In the genomic region with DNA sequence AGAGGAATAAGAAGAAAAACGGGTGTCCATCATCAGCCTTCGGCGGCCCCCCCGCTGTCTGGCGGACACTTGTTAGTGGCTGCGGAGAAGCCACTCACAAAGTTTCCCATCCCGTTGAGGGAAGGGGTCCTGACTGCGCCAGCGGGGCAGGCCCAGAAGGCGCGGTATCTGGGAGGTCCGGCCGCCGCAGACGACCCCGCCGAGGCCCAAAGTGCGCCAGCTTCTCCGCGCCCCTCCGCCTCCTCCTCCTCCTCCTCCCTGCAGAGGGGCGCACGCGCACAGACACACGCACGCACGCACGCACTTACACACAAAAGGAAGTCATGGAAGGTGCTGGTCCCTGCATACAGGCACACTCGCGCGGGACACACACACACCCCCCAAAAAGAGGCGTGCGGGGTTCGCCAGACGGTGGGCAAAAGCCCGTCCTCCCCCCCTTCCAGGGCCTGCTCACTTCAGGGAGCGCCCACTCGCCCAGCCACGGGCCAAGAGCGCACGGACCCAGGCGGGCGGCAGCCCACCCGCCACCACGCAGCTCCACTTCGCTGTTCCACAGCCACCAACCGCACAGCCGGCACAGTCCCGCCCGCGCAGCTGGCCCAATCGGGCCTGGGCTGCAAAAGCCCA, we compare ENCODE assay signal across 1 cellular context.
TF ChIP-seq lines count a peak whose summit lies in the region.

No MANE protein-coding gene starts in this region.

TF ChIP-seq in HepG2, 621 proteins besides CTCF, POLR2A, EP300 and RAD21 (continued from another document and continues in another):
- TF ChIP-seq, protein P1, sequence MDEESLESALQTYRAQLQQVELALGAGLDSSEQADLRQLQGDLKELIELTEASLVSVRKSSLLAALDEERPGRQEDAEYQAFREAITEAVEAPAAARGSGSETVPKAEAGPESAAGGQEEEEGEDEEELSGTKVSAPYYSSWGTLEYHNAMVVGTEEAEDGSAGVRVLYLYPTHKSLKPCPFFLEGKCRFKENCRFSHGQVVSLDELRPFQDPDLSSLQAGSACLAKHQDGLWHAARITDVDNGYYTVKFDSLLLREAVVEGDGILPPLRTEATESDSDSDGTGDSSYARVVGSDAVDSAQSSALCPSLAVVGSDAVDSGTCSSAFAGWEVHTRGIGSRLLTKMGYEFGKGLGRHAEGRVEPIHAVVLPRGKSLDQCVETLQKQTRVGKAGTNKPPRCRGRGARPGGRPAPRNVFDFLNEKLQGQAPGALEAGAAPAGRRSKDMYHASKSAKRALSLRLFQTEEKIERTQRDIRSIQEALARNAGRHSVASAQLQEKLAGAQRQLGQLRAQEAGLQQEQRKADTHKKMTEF (CRISPR knock-in tag; IDR thresholded peaks at IDR 0.05): peak; percentile 64; the same call in 1 of the 2 replicates
- 0 out of 2 replicates have a peak, but pooled peaks have one; percentile 42 for TF ChIP-seq HNRNPL (IDR thresholded peaks at IDR 0.05; ENCODE audit: low read depth, low read length)
- TF ChIP-seq ZNF446 (CRISPR knock-in tag; IDR thresholded peaks at IDR 0.05): 0 out of 2 replicates have a peak, but pooled peaks have one; percentile 47
- no peak for TF ChIP-seq ZNF253 (CRISPR knock-in tag; IDR thresholded peaks at IDR 0.05; ENCODE audit: borderline replicate concordance)
- 0 out of 2 replicates have a peak, but pooled peaks have one; percentile 33 for TF ChIP-seq ZNF230 (CRISPR knock-in tag; IDR thresholded peaks at IDR 0.05)
- peak; percentile 61 for TF ChIP-seq SAP130 (CRISPR knock-in tag; IDR thresholded peaks at IDR 0.05; ENCODE audit: low read depth)
- peak; percentile 76 for TF ChIP-seq POLR2G (IDR thresholded peaks at IDR 0.05; ENCODE audit: low read depth, low read length)
- 0 out of 2 replicates have a peak, but pooled peaks have one; percentile 21 for TF ChIP-seq ZNF225 (CRISPR knock-in tag; IDR thresholded peaks at IDR 0.05)
- TF ChIP-seq DNMT1 (CRISPR knock-in tag; IDR thresholded peaks at IDR 0.05): 0 out of 2 replicates have a peak, but pooled peaks have one; percentile 25
- peak; percentile 52; the same call in 1 of the 2 replicates for TF ChIP-seq TARDBP (CRISPR knock-in tag; IDR thresholded peaks at IDR 0.05)
- TF ChIP-seq ZMAT3 (CRISPR knock-in tag; conservative IDR thresholded peaks at IDR 0.05): peak; percentile 41; the same call in 1 of the 2 replicates
- no peak for TF ChIP-seq NCOR1 (IDR thresholded peaks at IDR 0.05; ENCODE audit: borderline replicate concordance, low read length)
- TF ChIP-seq, protein P2, sequence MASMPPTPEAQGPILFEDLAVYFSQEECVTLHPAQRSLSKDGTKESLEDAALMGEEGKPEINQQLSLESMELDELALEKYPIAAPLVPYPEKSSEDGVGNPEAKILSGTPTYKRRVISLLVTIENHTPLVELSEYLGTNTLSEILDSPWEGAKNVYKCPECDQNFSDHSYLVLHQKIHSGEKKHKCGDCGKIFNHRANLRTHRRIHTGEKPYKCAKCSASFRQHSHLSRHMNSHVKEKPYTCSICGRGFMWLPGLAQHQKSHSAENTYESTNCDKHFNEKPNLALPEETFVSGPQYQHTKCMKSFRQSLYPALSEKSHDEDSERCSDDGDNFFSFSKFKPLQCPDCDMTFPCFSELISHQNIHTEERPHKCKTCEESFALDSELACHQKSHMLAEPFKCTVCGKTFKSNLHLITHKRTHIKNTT (CRISPR knock-in tag; IDR thresholded peaks at IDR 0.05): no peak
- TF ChIP-seq, protein P3, sequence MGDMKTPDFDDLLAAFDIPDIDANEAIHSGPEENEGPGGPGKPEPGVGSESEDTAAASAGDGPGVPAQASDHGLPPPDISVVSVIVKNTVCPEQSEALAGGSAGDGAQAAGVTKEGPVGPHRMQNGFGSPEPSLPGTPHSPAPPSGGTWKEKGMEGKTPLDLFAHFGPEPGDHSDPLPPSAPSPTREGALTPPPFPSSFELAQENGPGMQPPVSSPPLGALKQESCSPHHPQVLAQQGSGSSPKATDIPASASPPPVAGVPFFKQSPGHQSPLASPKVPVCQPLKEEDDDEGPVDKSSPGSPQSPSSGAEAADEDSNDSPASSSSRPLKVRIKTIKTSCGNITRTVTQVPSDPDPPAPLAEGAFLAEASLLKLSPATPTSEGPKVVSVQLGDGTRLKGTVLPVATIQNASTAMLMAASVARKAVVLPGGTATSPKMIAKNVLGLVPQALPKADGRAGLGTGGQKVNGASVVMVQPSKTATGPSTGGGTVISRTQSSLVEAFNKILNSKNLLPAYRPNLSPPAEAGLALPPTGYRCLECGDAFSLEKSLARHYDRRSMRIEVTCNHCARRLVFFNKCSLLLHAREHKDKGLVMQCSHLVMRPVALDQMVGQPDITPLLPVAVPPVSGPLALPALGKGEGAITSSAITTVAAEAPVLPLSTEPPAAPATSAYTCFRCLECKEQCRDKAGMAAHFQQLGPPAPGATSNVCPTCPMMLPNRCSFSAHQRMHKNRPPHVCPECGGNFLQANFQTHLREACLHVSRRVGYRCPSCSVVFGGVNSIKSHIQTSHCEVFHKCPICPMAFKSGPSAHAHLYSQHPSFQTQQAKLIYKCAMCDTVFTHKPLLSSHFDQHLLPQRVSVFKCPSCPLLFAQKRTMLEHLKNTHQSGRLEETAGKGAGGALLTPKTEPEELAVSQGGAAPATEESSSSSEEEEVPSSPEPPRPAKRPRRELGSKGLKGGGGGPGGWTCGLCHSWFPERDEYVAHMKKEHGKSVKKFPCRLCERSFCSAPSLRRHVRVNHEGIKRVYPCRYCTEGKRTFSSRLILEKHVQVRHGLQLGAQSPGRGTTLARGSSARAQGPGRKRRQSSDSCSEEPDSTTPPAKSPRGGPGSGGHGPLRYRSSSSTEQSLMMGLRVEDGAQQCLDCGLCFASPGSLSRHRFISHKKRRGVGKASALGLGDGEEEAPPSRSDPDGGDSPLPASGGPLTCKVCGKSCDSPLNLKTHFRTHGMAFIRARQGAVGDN (CRISPR knock-in tag; IDR thresholded peaks at IDR 0.05): peak; percentile 94
- TF ChIP-seq, protein P4, sequence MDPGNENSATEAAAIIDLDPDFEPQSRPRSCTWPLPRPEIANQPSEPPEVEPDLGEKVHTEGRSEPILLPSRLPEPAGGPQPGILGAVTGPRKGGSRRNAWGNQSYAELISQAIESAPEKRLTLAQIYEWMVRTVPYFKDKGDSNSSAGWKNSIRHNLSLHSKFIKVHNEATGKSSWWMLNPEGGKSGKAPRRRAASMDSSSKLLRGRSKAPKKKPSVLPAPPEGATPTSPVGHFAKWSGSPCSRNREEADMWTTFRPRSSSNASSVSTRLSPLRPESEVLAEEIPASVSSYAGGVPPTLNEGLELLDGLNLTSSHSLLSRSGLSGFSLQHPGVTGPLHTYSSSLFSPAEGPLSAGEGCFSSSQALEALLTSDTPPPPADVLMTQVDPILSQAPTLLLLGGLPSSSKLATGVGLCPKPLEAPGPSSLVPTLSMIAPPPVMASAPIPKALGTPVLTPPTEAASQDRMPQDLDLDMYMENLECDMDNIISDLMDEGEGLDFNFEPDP (CRISPR knock-in tag; conservative IDR thresholded peaks at IDR 0.05): no peak
- TF ChIP-seq, protein P5, sequence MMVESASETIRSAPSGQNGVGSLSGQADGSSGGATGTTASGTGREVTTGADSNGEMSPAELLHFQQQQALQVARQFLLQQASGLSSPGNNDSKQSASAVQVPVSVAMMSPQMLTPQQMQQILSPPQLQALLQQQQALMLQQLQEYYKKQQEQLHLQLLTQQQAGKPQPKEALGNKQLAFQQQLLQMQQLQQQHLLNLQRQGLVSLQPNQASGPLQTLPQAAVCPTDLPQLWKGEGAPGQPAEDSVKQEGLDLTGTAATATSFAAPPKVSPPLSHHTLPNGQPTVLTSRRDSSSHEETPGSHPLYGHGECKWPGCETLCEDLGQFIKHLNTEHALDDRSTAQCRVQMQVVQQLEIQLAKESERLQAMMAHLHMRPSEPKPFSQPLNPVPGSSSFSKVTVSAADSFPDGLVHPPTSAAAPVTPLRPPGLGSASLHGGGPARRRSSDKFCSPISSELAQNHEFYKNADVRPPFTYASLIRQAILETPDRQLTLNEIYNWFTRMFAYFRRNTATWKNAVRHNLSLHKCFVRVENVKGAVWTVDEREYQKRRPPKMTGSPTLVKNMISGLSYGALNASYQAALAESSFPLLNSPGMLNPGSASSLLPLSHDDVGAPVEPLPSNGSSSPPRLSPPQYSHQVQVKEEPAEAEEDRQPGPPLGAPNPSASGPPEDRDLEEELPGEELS (CRISPR knock-in tag; IDR thresholded peaks at IDR 0.05): peak; percentile 45
- TF ChIP-seq FOXA3 (CRISPR knock-in tag; IDR thresholded peaks at IDR 0.05): peak; percentile 6; the same call in 1 of the 2 replicates
- peak; percentile 83 for TF ChIP-seq ZNF274 (CRISPR knock-in tag; IDR thresholded peaks at IDR 0.05)
- TF ChIP-seq, protein P6, sequence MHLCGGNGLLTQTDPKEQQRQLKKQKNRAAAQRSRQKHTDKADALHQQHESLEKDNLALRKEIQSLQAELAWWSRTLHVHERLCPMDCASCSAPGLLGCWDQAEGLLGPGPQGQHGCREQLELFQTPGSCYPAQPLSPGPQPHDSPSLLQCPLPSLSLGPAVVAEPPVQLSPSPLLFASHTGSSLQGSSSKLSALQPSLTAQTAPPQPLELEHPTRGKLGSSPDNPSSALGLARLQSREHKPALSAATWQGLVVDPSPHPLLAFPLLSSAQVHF (CRISPR knock-in tag; IDR thresholded peaks at IDR 0.05): no peak
- peak; percentile 17; the same call in 1 of the 2 replicates for TF ChIP-seq SMYD3 (CRISPR knock-in tag; IDR thresholded peaks at IDR 0.05)
- no peak; the same call in 1 of the 2 replicates for TF ChIP-seq ZNF746 (CRISPR knock-in tag; IDR thresholded peaks at IDR 0.05)
- TF ChIP-seq ZNF878 (CRISPR knock-in tag; IDR thresholded peaks at IDR 0.05): no peak
- TF ChIP-seq, protein P7, sequence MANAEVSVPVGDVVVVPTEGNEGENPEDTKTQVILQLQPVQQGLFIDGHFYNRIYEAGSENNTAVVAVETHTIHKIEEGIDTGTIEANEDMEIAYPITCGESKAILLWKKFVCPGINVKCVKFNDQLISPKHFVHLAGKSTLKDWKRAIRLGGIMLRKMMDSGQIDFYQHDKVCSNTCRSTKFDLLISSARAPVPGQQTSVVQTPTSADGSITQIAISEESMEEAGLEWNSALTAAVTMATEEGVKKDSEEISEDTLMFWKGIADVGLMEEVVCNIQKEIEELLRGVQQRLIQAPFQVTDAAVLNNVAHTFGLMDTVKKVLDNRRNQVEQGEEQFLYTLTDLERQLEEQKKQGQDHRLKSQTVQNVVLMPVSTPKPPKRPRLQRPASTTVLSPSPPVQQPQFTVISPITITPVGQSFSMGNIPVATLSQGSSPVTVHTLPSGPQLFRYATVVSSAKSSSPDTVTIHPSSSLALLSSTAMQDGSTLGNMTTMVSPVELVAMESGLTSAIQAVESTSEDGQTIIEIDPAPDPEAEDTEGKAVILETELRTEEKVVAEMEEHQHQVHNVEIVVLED (CRISPR knock-in tag; IDR thresholded peaks at IDR 0.05; ENCODE audit: borderline replicate concordance): peak; percentile 97
- no peak; the same call in 1 of the 2 replicates for TF ChIP-seq ETV5 (CRISPR knock-in tag; IDR thresholded peaks at IDR 0.05; ENCODE audit: borderline replicate concordance)
- TF ChIP-seq FOXO1 (CRISPR knock-in tag; IDR thresholded peaks at IDR 0.05): 0 out of 2 replicates have a peak, but pooled peaks have one; percentile 37
- peak; percentile 45 for TF ChIP-seq TEAD3 (CRISPR knock-in tag; optimal IDR thresholded peaks at IDR 0.05; ENCODE audit: borderline replicate concordance)
- TF ChIP-seq PITX1 (CRISPR knock-in tag; IDR thresholded peaks at IDR 0.05): peak; percentile 37; the same call in 1 of the 2 replicates
- peak; percentile 72; the same call in 1 of the 2 replicates for TF ChIP-seq PAWR (CRISPR knock-in tag; IDR thresholded peaks at IDR 0.05; ENCODE audit: borderline replicate concordance)
- no peak for TF ChIP-seq NR2F6 (IDR thresholded peaks at IDR 0.05)
- TF ChIP-seq NR2F6 (CRISPR knock-in tag; IDR thresholded peaks at IDR 0.05): no peak
- TF ChIP-seq, protein P8, sequence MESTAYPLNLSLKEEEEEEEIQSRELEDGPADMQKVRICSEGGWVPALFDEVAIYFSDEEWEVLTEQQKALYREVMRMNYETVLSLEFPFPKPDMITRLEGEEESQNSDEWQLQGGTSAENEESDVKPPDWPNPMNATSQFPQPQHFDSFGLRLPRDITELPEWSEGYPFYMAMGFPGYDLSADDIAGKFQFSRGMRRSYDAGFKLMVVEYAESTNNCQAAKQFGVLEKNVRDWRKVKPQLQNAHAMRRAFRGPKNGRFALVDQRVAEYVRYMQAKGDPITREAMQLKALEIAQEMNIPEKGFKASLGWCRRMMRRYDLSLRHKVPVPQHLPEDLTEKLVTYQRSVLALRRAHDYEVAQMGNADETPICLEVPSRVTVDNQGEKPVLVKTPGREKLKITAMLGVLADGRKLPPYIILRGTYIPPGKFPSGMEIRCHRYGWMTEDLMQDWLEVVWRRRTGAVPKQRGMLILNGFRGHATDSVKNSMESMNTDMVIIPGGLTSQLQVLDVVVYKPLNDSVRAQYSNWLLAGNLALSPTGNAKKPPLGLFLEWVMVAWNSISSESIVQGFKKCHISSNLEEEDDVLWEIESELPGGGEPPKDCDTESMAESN (CRISPR knock-in tag; conservative IDR thresholded peaks at IDR 0.05): no peak
- TF ChIP-seq SRSF1 (optimal IDR thresholded peaks at IDR 0.05; ENCODE audit: low read depth, low read length): peak; percentile 33
- no peak for TF ChIP-seq ZSCAN9 (CRISPR knock-in tag; IDR thresholded peaks at IDR 0.05; ENCODE audit: borderline replicate concordance)
- TF ChIP-seq, protein P9, sequence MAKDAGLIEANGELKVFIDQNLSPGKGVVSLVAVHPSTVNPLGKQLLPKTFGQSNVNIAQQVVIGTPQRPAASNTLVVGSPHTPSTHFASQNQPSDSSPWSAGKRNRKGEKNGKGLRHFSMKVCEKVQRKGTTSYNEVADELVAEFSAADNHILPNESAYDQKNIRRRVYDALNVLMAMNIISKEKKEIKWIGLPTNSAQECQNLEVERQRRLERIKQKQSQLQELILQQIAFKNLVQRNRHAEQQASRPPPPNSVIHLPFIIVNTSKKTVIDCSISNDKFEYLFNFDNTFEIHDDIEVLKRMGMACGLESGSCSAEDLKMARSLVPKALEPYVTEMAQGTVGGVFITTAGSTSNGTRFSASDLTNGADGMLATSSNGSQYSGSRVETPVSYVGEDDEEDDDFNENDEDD (CRISPR knock-in tag; IDR thresholded peaks at IDR 0.05; ENCODE audit: borderline replicate concordance): no peak
- TF ChIP-seq NCOA1 (CRISPR knock-in tag; IDR thresholded peaks at IDR 0.05): 0 out of 2 replicates have a peak, but pooled peaks have one; percentile 69
- peak; percentile 55; the same call in 1 of the 2 replicates for TF ChIP-seq HOXA3 (CRISPR knock-in tag; IDR thresholded peaks at IDR 0.05)
- peak; percentile 26; the same call in 1 of the 2 replicates for TF ChIP-seq ZNF430 (CRISPR knock-in tag; IDR thresholded peaks at IDR 0.05)
- TF ChIP-seq ZZZ3 (CRISPR knock-in tag; IDR thresholded peaks at IDR 0.05; ENCODE audit: borderline replicate concordance): peak; percentile 29; the same call in 1 of the 2 replicates
- TF ChIP-seq NR1H2 (CRISPR knock-in tag; IDR thresholded peaks at IDR 0.05; ENCODE audit: borderline replicate concordance, low read depth): no peak
- peak; percentile 80; the same call in 1 of the 2 replicates for TF ChIP-seq YEATS4 (CRISPR knock-in tag; IDR thresholded peaks at IDR 0.05; ENCODE audit: borderline replicate concordance)
- TF ChIP-seq, protein P10, sequence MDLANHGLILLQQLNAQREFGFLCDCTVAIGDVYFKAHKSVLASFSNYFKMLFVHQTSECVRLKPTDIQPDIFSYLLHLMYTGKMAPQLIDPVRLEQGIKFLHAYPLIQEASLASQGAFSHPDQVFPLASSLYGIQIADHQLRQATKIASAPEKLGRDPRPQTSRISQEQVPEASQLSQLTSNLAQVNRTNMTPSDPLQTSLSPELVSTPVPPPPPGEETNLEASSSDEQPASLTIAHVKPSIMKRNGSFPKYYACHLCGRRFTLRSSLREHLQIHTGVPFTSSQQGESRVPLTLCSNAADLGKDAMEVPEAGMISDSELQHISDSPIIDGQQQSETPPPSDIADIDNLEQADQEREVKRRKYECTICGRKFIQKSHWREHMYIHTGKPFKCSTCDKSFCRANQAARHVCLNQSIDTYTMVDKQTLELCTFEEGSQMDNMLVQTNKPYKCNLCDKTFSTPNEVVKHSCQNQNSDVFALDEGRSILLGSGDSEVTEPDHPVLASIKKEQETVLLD (CRISPR knock-in tag; IDR thresholded peaks at IDR 0.05; ENCODE audit: low read depth): no peak
- peak; percentile 72; the same call in 1 of the 2 replicates for TF ChIP-seq NFKB2 (CRISPR knock-in tag; IDR thresholded peaks at IDR 0.05; ENCODE audit: borderline replicate concordance)
